In the genomic region with DNA sequence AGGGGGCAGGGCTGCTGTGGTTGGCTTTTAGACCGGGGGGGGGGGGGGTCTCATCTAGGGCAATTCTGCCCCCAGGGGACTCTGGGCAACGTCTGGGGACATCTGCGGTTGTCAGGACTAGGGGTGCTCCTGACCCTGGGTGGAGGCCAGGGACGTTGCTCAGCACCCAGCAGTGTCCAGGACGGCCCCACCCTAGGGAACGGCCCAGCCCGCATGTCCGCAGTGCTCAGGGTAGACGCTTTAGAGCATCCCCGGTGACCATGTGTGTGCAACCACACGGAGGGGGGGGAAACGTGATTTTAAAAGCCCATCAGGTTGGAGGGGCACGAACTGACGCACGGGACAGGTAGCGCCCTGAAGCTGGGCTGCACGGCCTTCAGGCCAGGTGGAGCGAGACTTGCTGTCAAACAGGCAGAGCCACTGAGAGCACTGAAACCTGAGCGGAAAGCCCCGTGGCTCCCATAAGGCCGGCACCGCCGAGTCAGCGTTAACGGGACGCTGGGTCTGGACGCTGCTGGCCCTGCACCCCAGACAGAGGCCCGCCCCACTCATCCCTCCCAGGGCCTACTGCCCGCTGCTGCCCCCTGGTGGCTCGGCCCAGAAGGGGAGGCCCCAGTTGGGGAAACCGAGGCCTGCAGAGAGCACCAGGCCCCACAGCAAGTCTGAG, we compare ENCODE assay signal across 9 cellular contexts. TPM values are rescaled to one million over a fixed set of nuclear protein-coding genes. Genes with fewer than 3 reads are reported as not detected.
DNase-seq lines count a peak whose midpoint lies in the region; ATAC-seq and TF ChIP-seq lines count a peak whose summit lies in the region.
"Had no signal": no experiment of that assay in that cellular context is flagged by ENCODE, and none has a peak within 500 bp of the region (broad histone marks: within the 10 kb centered on the region; RNA-seq: fewer than 3 reads in every experiment).

No MANE protein-coding gene starts in this region.

- no peak overlapping the region for H3K4me3 Mint-ChIP-seq in osteocyte (ENCODE audit: unreplicated experiment)

- H4K20me1 ChIP-seq in MM.1S (ENCODE audit: insufficient read depth, low read length) = no peaks in the 10 kb centered on the region

- H3K4me3 ChIP-seq in MM.1S (ENCODE audit: low read length) = peak overlapping the region; percentile 21; the same call in 1 of the 2 replicates
- no peak overlapping the region for H3K4me3 ChIP-seq in fibroblast of pulmonary artery (replicated peaks; ENCODE audit: low read depth, low read length)
- H3K4me3 ChIP-seq: SJCRH30 had no signal

- H3K36me3 ChIP-seq in MM.1S (replicated peaks; ENCODE audit: insufficient read depth, low read length) = 0 out of 2 replicates have a peak, but pooled peaks cover 2% of the 10 kb centered on the region

- H2AFZ ChIP-seq in MM.1S (ENCODE audit: low read length) = no peak overlapping the region

- 0 out of 2 replicates have a peak, but pooled peaks cover 10% of the 10 kb centered on the region for H3K4me1 ChIP-seq in MM.1S (ENCODE audit: low read length)
- H3K4me1 ChIP-seq: SJCRH30 had no signal

- H3K4me1 Mint-ChIP-seq in osteocyte (ENCODE audit: unreplicated experiment) = no peaks in the 10 kb centered on the region

- ATAC-seq in GM19023 (IDR thresholded peaks at IDR 0.05; ENCODE audit: unreplicated experiment) (no peak), GM18907 (IDR thresholded peaks at IDR 0.05; ENCODE audit: unreplicated experiment) (no peak)

- peak overlapping the region; percentile 66 for H3K4me2 ChIP-seq in MM.1S (ENCODE audit: low read depth, low read length)

- no peaks in the 10 kb centered on the region for H3K9me2 ChIP-seq in MM.1S (replicated peaks; ENCODE audit: insufficient read depth, low read length)

- peak; percentile 99 for TF ChIP-seq CTCF in MM.1S (IDR thresholded peaks at IDR 0.05; ENCODE audit: low read length)
- peak; percentile 81 for TF ChIP-seq CTCF in fibroblast of pulmonary artery (IDR thresholded peaks at IDR 0.05; ENCODE audit: low read length, missing control alignments)
- peak; percentile 83 for TF ChIP-seq CTCF in osteocyte (IDR thresholded peaks at IDR 0.05)

- H3K27ac ChIP-seq in MM.1S (ENCODE audit: low read length) = peak overlapping the region; percentile 86
- H3K27ac ChIP-seq: SJCRH30 had no signal

- H3K27ac Mint-ChIP-seq in osteocyte (ENCODE audit: unreplicated experiment) = no peak overlapping the region

- peaks cover 1% of the 10 kb centered on the region for H3K36me3 Mint-ChIP-seq in osteocyte (ENCODE audit: unreplicated experiment)

- no peaks in the 10 kb centered on the region for H3K27me3 Mint-ChIP-seq in osteocyte (ENCODE audit: unreplicated experiment)

- H3K9ac ChIP-seq in MM.1S (ENCODE audit: low read length) = peak overlapping the region; percentile 32

- no peaks in the 10 kb centered on the region for H3K9me3 Mint-ChIP-seq in osteocyte (ENCODE audit: unreplicated experiment)

- peaks cover 13% of the 10 kb centered on the region; the same call in 1 of the 2 replicates for H3F3A ChIP-seq in MM.1S (ENCODE audit: insufficient read depth, low read length)

- H3K79me2 ChIP-seq in MM.1S (ENCODE audit: low read length) = peaks cover 6% of the 10 kb centered on the region

- H3K9me3 ChIP-seq in MM.1S (replicated peaks; ENCODE audit: insufficient read depth, low read length) = no peaks in the 10 kb centered on the region
- H3K9me3 ChIP-seq: SJCRH30 had no signal

- H3K27me3 ChIP-seq in MM.1S (replicated peaks; ENCODE audit: insufficient read depth, low read length) = no peaks in the 10 kb centered on the region
- H3K27me3 ChIP-seq: SJCRH30 had no signal

- DNase-seq in EH (ENCODE audit: low read depth) (peak; percentile 58), MM.1S (peak; percentile 97), fibroblast of pulmonary artery (ENCODE audit: low read depth) (peak; percentile 56), osteocyte (ENCODE audit: extremely low spot score, unreplicated experiment) (no peak), MV-4-11 (lab: John Stamatoyannopoulos, UW) (no peak)
- DNase-seq in activated T-cell treated with anti-CD3 and anti-CD28 coated beads, Interleukin-2, amount 50 U/mL, for 48 hours = peak; percentile 77 to 78

RNA-seq across cellular contexts. Expression of a gene that starts 8.3 kb away (rescaled TPM):
- total RNA-seq in osteocyte = 24.7 and 26.6 TPM in 2 replicates

RNA-seq across cellular contexts. Expression of a gene that starts 11.6 kb away (rescaled TPM):
- 0.30 TPM in 1 of 2 replicates, not detected in the other for total RNA-seq in osteocyte

RNA-seq across cellular contexts. Expression of a gene that starts 33.0 kb away (rescaled TPM):
- 0.67 and 1.2 TPM in 2 replicates for total RNA-seq in osteocyte

RNA-seq across cellular contexts. Expression of a gene that starts 45.5 kb away (rescaled TPM):
- 74.1 and 81.4 TPM in 2 replicates for total RNA-seq in osteocyte

Comparison
In these comparisons a context has a peak if more than half of its experiments do, and no peak if none do; other contexts are left out.
1. DNase-seq: peak in EH (single experiment), MM.1S (single experiment), activated T-cell treated with anti-CD3 and anti-CD28 coated beads, Interleukin-2, amount 50 U/mL, for 48 hours (2 of 2) and fibroblast of pulmonary artery (single experiment); none in osteocyte (single experiment) and MV-4-11 (single experiment).
2. Peak in every context shown above with its lines, with median percentiles within 50 percentile points of each other: CTCF ChIP-seq.